In genomic region chrX:37042956-37043885, GRCh38 we compare ENCODE assay signal across 20 cellular contexts. TPM values are rescaled to one million over a fixed set of nuclear protein-coding genes. Genes with fewer than 3 reads are reported as not detected.
"Had no signal": no experiment of that assay in that cellular context is flagged by ENCODE, and none has a peak within 500 bp of the region (broad histone marks: within the 10 kb centered on the region; RNA-seq: fewer than 3 reads in every experiment).

No MANE protein-coding gene starts in this region.

RNA-seq across cellular contexts. Expression of gene FAM47C, which starts 35.1 kb away (rescaled TPM):
- total RNA-seq: activated naive CD4-positive, alpha-beta T cell treated with anti-CD3 and anti-CD28 coated beads for 36 hours; activated naive CD4-positive, alpha-beta T cell treated with anti-CD3 and anti-CD28 coated beads, Interleukin-2, amount 50 U/mL, for 72 hours; activated naive CD8-positive, alpha-beta T cell treated with anti-CD3 and anti-CD28 coated beads for 36 hours; activated naive CD8-positive, alpha-beta T cell treated with anti-CD3 and anti-CD28 coated beads, Interleukin-2, amount 10 ng/mL, durations not matched to agents 7 days and 5 days; activated T-cell treated with anti-CD3 and anti-CD28 coated beads, Interleukin-2, amount 50 U/mL, for 4 hours; activated T-cell treated with anti-CD3 and anti-CD28 coated beads, Interleukin-2, amount 50 U/mL, for 72 hours; activated T-helper 1 cell treated with anti-CD3 and anti-CD28 coated beads, Interleukin-12 subunit alpha, Interleukin-12 subunit beta, Interleukin-2, Interleukin-4 antibody, amounts not matched to agents 30 ng/mL and 10 ng/mL and 1 ng/mL, durations not matched to agents 14 hours and 24 hours and 36 hours; activated T-helper 17 cell treated with anti-CD3 and anti-CD28 coated beads, Interleukin-2, amount 50 U/mL, for 72 hours; activated T-helper 2 cell treated with anti-CD3 and anti-CD28 coated beads, Interferon-gamma antibody, Interleukin-2, Interleukin-4, amounts not matched to agents 10 μg/mL and 5 μg/mL and 100 μg/mL, durations not matched to agents 14 hours and 24 hours and 36 hours; adrenal gland; aorta; ascending aorta; astrocyte; body of pancreas; breast epithelium; bronchial epithelial cell; cardiac muscle cell; cardiac septum; cerebellum had no signal
- polyA plus RNA-seq: adipose tissue, adrenal gland, aorta, cardiac muscle cell had no signal
